In the genomic region with DNA sequence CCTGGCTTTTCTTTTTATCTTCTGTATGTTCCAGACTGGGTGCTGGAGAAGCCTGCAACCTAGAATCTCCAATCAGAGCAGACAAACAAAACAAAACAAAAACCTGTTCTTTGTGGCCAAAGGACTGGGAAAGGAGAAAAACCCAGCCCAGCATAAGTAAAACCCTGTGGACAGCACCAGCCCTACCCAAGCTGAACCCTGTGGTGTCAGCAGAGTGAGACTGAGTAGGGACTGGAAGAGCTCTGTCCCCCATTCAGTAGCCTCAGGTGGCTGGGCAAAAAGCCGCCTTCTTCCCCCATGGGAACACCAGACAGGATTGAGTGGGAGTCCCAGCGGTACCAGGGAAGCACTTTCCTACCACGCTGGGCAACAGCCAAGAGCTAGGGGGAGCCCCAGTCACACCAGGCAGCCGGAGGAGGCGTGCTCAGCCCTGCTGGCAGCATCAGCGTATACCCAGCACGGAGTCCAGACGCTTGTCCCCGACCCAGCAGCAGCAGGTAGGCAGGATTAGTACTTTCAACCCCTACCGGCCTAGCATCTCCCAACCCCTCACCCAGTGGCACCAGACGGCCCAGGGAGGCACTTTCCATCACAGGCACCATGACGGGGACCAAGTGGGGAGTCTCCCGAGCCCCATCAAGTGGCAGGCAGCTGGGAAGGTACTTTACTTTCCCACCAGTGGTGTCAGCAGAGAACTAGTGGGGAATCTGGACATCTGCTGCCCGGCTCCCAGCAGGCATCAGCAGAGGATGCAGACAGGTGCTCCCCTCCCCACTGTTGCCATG, we compare ENCODE assay signal across 8 cellular contexts. TPM values are rescaled to one million over a fixed set of nuclear protein-coding genes. Genes with fewer than 3 reads are reported as not detected.
A peak's percentile ranks its signal among the peaks of the same experiment; 100 is the strongest.
DNase-seq lines count a peak whose midpoint lies in the region; ATAC-seq and TF ChIP-seq lines count a peak whose summit lies in the region.

No MANE protein-coding gene starts in this region.

- H3K4me1 ChIP-seq in left ventricle myocardium inferior: no peaks in the 10 kb centered on the region

- H3K9me3 ChIP-seq in SK-N-MC (ENCODE audit: low read depth, low read length) (no peaks in the 10 kb centered on the region), left ventricle myocardium inferior (replicated peaks) (no peaks in the 10 kb centered on the region)

- intact Hi-C loops in left ventricle myocardium inferior (cut with micrococcal nuclease) (loop anchor here (10.0 kb wide), 1 partner anchor 131 kb away; no protein-coding TSS in a partner anchor), posterior cingulate gyrus (cut with DNase I) (loop anchor here (2.0 to 5.0 kb wide), 2 partner anchors 127 to 189 kb away; no protein-coding TSS in a partner anchor)

- TF ChIP-seq CTCF in GM10248 (IDR thresholded peaks at IDR 0.05; ENCODE audit: control extremely low read depth, extremely low read depth, low read depth, missing control alignments): peak; percentile 56
- TF ChIP-seq CTCF in NB4 (IDR thresholded peaks at IDR 0.05; ENCODE audit: low read depth, low read length): peak; percentile 48
- TF ChIP-seq CTCF in left ventricle myocardium inferior (IDR thresholded peaks at IDR 0.05; ENCODE audit: borderline replicate concordance): peak; percentile 72

- no peak overlapping the region for H3K9ac ChIP-seq in SK-N-MC (ENCODE audit: insufficient read length)

- no peaks in the 10 kb centered on the region for H3K27me3 ChIP-seq in left ventricle myocardium inferior (ENCODE audit: low read depth)

- H3K4me3 ChIP-seq in NB4 (ENCODE audit: low read depth, low read length): peak overlapping the region; percentile 39
- H3K4me3 ChIP-seq in SK-N-MC: peak overlapping the region; percentile 58
- H3K4me3 ChIP-seq in left ventricle myocardium inferior: peak overlapping the region; percentile 64

- POLR2A ChIA-PET in GM10248 (lab: Yijun Ruan, JAX): no interaction called here

- CTCF ChIA-PET in GM10248 (lab: Yijun Ruan, JAX): interaction anchor here (0.7 to 2.0 kb wide), 18 partner anchors 9 to 190 kb away, joined by 3 to 14 read pairs (median 4); a partner anchor contains a TSS

- no peak for TF ChIP-seq POLR2A in NB4 (IDR thresholded peaks at IDR 0.05; ENCODE audit: extremely low read depth, insufficient read length)

- no peak overlapping the region for H3K27ac ChIP-seq in SK-N-MC
- peak overlapping the region; percentile 27 for H3K27ac ChIP-seq in left ventricle myocardium inferior (replicated peaks)

- ATAC-seq in HG02571 (IDR thresholded peaks at IDR 0.05; ENCODE audit: unreplicated experiment) (peak; percentile 84), HG03025 (IDR thresholded peaks at IDR 0.05; ENCODE audit: low FRiP score, unreplicated experiment) (no peak)

- DNase-seq in GM10248 (ENCODE audit: extremely low spot score) (peak; percentile 64), NB4 (ENCODE audit: low read depth) (peak; percentile 75), SK-N-MC (ENCODE audit: low read depth, low spot score) (no peak), amniotic epithelial cell (ENCODE audit: low read depth) (peak; percentile 72), left ventricle myocardium inferior (peak; percentile 76), posterior cingulate gyrus (peak; percentile 67 to 97 (median 83))

- no peaks in the 10 kb centered on the region for H3K36me3 ChIP-seq in SK-N-MC (ENCODE audit: insufficient read depth, low read length)
- H3K36me3 ChIP-seq in left ventricle myocardium inferior: no peaks in the 10 kb centered on the region

RNA-seq across cellular contexts. Expression of a gene that starts 8.6 kb away (rescaled TPM):
- total RNA-seq in left ventricle myocardium inferior: 6.3 TPM
